Comparison of ENCODE assay signal across 8 cellular contexts in the genomic region with DNA sequence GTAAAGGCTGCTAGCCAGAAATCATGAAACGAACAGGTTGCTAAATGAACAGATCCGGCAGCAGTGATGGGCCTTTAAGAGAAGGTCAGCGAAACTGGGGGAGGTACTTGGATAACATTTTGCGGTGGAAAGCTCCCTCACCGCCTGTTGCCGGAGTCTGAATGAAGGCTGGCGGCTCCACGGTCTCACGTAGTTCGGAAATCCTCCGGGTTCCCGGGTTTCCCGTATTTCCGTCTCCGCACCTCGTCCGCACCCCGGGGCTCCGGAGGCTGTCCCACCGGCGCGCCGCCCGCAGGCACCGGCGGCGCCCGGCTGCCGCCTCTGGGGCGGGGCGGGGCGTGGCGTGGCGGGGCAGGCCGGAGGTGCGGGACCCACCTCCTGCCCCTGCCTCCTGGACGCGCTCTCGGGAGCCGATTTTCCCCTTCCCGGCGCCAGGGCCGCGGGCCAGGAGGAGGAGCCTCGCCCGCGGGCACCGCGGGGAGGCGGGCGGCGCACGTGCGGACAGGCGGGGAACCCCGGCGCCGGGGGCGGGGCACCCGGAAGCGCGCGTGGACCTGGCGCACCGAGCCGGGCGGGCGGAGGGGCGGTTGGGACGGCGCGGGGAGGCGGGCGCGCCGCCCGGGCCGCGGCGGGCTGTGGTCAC. TPM values are rescaled to one million over a fixed set of nuclear protein-coding genes. Genes with fewer than 3 reads are reported as not detected.
DNase-seq lines count a peak whose midpoint lies in the region; ATAC-seq, FAIRE-seq and TF ChIP-seq lines count a peak whose summit lies in the region.

A gene with protein sequence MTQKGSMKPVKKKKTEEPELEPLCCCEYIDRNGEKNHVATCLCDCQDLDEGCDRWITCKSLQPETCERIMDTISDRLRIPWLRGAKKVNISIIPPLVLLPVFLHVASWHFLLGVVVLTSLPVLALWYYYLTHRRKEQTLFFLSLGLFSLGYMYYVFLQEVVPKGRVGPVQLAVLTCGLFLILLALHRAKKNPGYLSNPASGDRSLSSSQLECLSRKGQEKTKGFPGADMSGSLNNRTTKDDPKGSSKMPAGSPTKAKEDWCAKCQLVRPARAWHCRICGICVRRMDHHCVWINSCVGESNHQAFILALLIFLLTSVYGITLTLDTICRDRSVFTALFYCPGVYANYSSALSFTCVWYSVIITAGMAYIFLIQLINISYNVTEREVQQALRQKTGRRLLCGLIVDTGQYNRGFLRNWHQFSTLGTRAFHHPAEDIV (plus strand): TSS at position 642 of the 643 bp plus-strand sequence. CDS start 790 bp downstream, outside the sequence.

- DNase-seq in Ammon's horn (ENCODE audit: low spot score) (peak; percentile 15), GM19239 (ENCODE audit: insufficient read length, low spot score) (peak; percentile 70), NCI-H510A (lab: John Stamatoyannopoulos, UW) (peak; percentile 74), dermis microvascular lymphatic vessel endothelial cell (ENCODE audit: low read depth in 2 of 2) (peak; percentile 56 to 68), lower lobe of right lung (peak; percentile 88)
- DNase-seq in activated CD4-positive, alpha-beta T cell treated with anti-CD3 and anti-CD28 coated beads, Interleukin-2, amount 50 U/mL, for 1 hour = peak; percentile 58
- peak; percentile 24 to 57 (median 39) for DNase-seq in stimulated activated CD4-positive, alpha-beta T cell treated with anti-CD3 and anti-CD28 coated beads, TNF-alpha, amount 100 ng/mL, for 24 hours (ENCODE audit: low read depth in 3 of 3)

- H3K36me3 ChIP-seq in lower lobe of right lung = no peaks in the 10 kb centered on the region

- no peaks in the 10 kb centered on the region for H3K9me3 ChIP-seq in lower lobe of right lung

- ATAC-seq in HG03378 (IDR thresholded peaks at IDR 0.05; ENCODE audit: unreplicated experiment) (peak; percentile 66), lower lobe of right lung (peak; percentile 95 to 96)

- no peaks in the 10 kb centered on the region for H3K27me3 ChIP-seq in lower lobe of right lung (ENCODE audit: low read depth)

- TF ChIP-seq CTCF in lower lobe of right lung (IDR thresholded peaks at IDR 0.05) = no peak

- peak within 1 kb of the TSS; percentile 72 for H3K27ac ChIP-seq in lower lobe of right lung

- peak; percentile 69 for FAIRE-seq in GM19239 (lab: Jason Lieb, UNC)

- intact Hi-C loops in lower lobe of right lung (cut with DNase I) = no loop called here

- peak within 1 kb of the TSS; percentile 77 for H3K4me3 ChIP-seq in lower lobe of right lung

- H3K4me1 ChIP-seq in lower lobe of right lung = peaks cover 10% of the 10 kb centered on the region

RNA-seq across cellular contexts. Expression of the gene that starts here (rescaled TPM):
- total RNA-seq in dermis microvascular lymphatic vessel endothelial cell (10.5 and 18.0 TPM in 2 replicates), lower lobe of right lung (9.7 TPM)

Comparison
In these comparisons a context has a peak if more than half of its experiments do, and no peak if none do; other contexts are left out.
1. Peak in every context shown above with its lines: DNase-seq, ATAC-seq, H3K4me3 ChIP-seq and H3K27ac ChIP-seq.
2. DNase-seq: peak in every context shown above with its lines; median percentile 88 in lower lobe of right lung; 74 in NCI-H510A; 70 in GM19239; 62 in dermis microvascular lymphatic vessel endothelial cell; 58 in activated CD4-positive, alpha-beta T cell treated with anti-CD3 and anti-CD28 coated beads, Interleukin-2, amount 50 U/mL, for 1 hour; 39 in stimulated activated CD4-positive, alpha-beta T cell treated with anti-CD3 and anti-CD28 coated beads, TNF-alpha, amount 100 ng/mL, for 24 hours; 15 in Ammon's horn.